In genomic region chr6:80004199-80005072, GRCh38 we compare ENCODE assay signal across 8 cellular contexts. TPM values are rescaled to one million over a fixed set of nuclear protein-coding genes. Genes with fewer than 3 reads are reported as not detected.
DNase-seq lines count a peak whose midpoint lies in the region; ATAC-seq and TF ChIP-seq lines count a peak whose summit lies in the region.

Gene TTK, plus strand, starts transcription at chr6:80004649. Its CDS starts 1,195 bp downstream, at chr6:80005844.

- H3K27ac ChIP-seq in BLaER1 treated with 17β-estradiol and CSF1 and Interleukin-3, amounts not matched to agents 10 nM and 100 nM, result peak within 1 kb of the TSS; percentile 61 to 81 (median 73)
- H3K27ac ChIP-seq in left lung, result peak within 1 kb of the TSS; percentile 85 to 91

- peak within 1 kb of the TSS; percentile 59 to 76 (median 72) for H3K4me3 ChIP-seq in BLaER1 treated with 17β-estradiol and CSF1 and Interleukin-3, amounts not matched to agents 10 nM and 100 nM
- H3K4me3 ChIP-seq in left lung, result peak within 1 kb of the TSS; percentile 48 to 63

- peaks cover 0 to 13% (median 0%) of the 10 kb centered on the region in 11 experiments; a peak in 7 of 22 replicates for H3K36me3 ChIP-seq in BLaER1 treated with 17β-estradiol and CSF1 and Interleukin-3, amounts not matched to agents 10 nM and 100 nM
- H3K36me3 ChIP-seq in left lung, result no peaks in the 10 kb centered on the region

- peaks cover 0 to 20% (median 14%) of the 10 kb centered on the region in 10 experiments; a peak in 15 of 20 replicates for H3K4me1 ChIP-seq in BLaER1 treated with 17β-estradiol and CSF1 and Interleukin-3, amounts not matched to agents 10 nM and 100 nM
- H3K4me1 ChIP-seq in left lung, result peaks cover 6 to 7% of the 10 kb centered on the region in 2 donors

- no peaks in the 10 kb centered on the region for H3K27me3 ChIP-seq in BLaER1 treated with 17β-estradiol and CSF1 and Interleukin-3, amounts not matched to agents 10 nM and 100 nM
- H3K27me3 ChIP-seq in left lung, result no peaks in the 10 kb centered on the region

- H3K4me2 ChIP-seq in BLaER1 treated with 17β-estradiol and CSF1 and Interleukin-3, amounts not matched to agents 10 nM and 100 nM, result peak within 1 kb of the TSS; percentile 67 to 85 (median 77)

- H4K20me1 ChIP-seq in BLaER1 treated with 17β-estradiol and CSF1 and Interleukin-3, amounts not matched to agents 10 nM and 100 nM, result no peaks in the 10 kb centered on the region

- ATAC-seq in GM19372 (IDR thresholded peaks at IDR 0.05; ENCODE audit: low read depth, unreplicated experiment) (peak; percentile 100), HG03558 (IDR thresholded peaks at IDR 0.05; ENCODE audit: extremely low read depth, unreplicated experiment) (peak; percentile 99), left lung (peak; percentile 100)

- DNase-seq in NCI-H748 treated with DMSO at 0.1 percent for 48 hours (lab: John Stamatoyannopoulos, UW), result peak; percentile 92
- DNase-seq in activated CD4-positive, alpha-beta T cell treated with anti-CD3 and anti-CD28 coated beads, Interleukin-2, amount 50 U/mL, for 24 hours (ENCODE audit: low read depth in 1 of 2, low spot score in 1 of 2), result peak; percentile 67 to 86
- DNase-seq in dermis blood vessel endothelial cell, result peak; percentile 94
- DNase-seq in left lung, result peak; percentile 95
- peak; percentile 77 to 81 for DNase-seq in stimulated activated CD4-positive, alpha-beta T cell treated with anti-CD3 and anti-CD28 coated beads, Interleukin-2, amount 100 ng/mL, for 48 hours

- no peak for TF ChIP-seq CTCF in left lung (IDR thresholded peaks at IDR 0.05)

- no peaks in the 10 kb centered on the region for H3K9me3 ChIP-seq in BLaER1 treated with 17β-estradiol and CSF1 and Interleukin-3, amounts not matched to agents 10 nM and 100 nM (replicated peaks in 1 of 11)
- H3K9me3 ChIP-seq in left lung, result no peaks in the 10 kb centered on the region

- intact Hi-C loops in left lung (cut with DNase I), result no loop called here

- peak within 1 kb of the TSS; percentile 70 to 80 (median 74) for H3K9ac ChIP-seq in BLaER1 treated with 17β-estradiol and CSF1 and Interleukin-3, amounts not matched to agents 10 nM and 100 nM

RNA-seq across cellular contexts. Expression of gene TTK, which starts in this region (rescaled TPM):
- total RNA-seq in dermis blood vessel endothelial cell (8.5 and 37.9 TPM in 2 replicates), left lung (1 to 10 TPM; 2.6 to 4.0 TPM)

Comparison
In these comparisons a context has a peak if more than half of its experiments do, and no peak if none do; other contexts are left out.
1. Peak in every context shown above with its lines: DNase-seq, ATAC-seq, H3K4me3 ChIP-seq and H3K27ac ChIP-seq.